In genomic region chr15:51888593-51889195, GRCh38 we compare ENCODE assay signal across 7 cellular contexts. TPM values are rescaled to one million over a fixed set of nuclear protein-coding genes. Genes with fewer than 3 reads are reported as not detected.
DNase-seq lines count a peak whose midpoint lies in the region; ATAC-seq and TF ChIP-seq lines count a peak whose summit lies in the region.

No MANE protein-coding gene starts in this region.

- no peaks in the 10 kb centered on the region for H3K27me3 Mint-ChIP-seq in chondrocyte (ENCODE audit: low read depth)
- no peaks in the 10 kb centered on the region for H3K27me3 Mint-ChIP-seq in naive B cell

- H3K9me3 Mint-ChIP-seq in chondrocyte (ENCODE audit: low read depth) = no peaks in the 10 kb centered on the region
- peaks cover 0 to 3% (median 0%) of the 10 kb centered on the region in 7 donors for H3K9me3 Mint-ChIP-seq in naive B cell

- H3K4me1 Mint-ChIP-seq in chondrocyte (ENCODE audit: low read depth) = peaks cover 27% of the 10 kb centered on the region
- H3K4me1 Mint-ChIP-seq in naive B cell = no peaks in the 10 kb centered on the region

- peaks cover 11% of the 10 kb centered on the region for H3K36me3 Mint-ChIP-seq in chondrocyte (ENCODE audit: low read depth)
- H3K36me3 Mint-ChIP-seq in naive B cell = peaks cover 10 to 23% of the 10 kb centered on the region in 2 donors

- ATAC-seq in naive B cell (ENCODE audit: low read depth in 2 of 2) = no peak
- ATAC-seq in GM19395 (IDR thresholded peaks at IDR 0.05; ENCODE audit: unreplicated experiment) = no peak

- peak overlapping the region; percentile 9 for H3K27ac Mint-ChIP-seq in chondrocyte (ENCODE audit: unreplicated experiment)
- no peak overlapping the region for H3K27ac Mint-ChIP-seq in naive B cell

- TF ChIP-seq CTCF in GM12873 (IDR thresholded peaks at IDR 0.05; ENCODE audit: insufficient read depth, low read depth, low read length, missing control alignments) (peak; percentile 58), chondrocyte (IDR thresholded peaks at IDR 0.05) (peak; percentile 95)

- H3K4me3 Mint-ChIP-seq in chondrocyte (ENCODE audit: unreplicated experiment) (no peak overlapping the region), naive B cell (no peak overlapping the region)

- DNase-seq in NCI-H345 (lab: John Stamatoyannopoulos, UW) (peak; percentile 1), chondrocyte (ENCODE audit: low spot score) (no peak), naive B cell (peak; percentile 9), foreskin melanocyte (no peak)
- DNase-seq in stimulated activated CD4-positive, alpha-beta T cell treated with anti-CD3 and anti-CD28 coated beads, Interleukin-15, amount 100 ng/mL, for 24 hours = no peak

RNA-seq across cellular contexts. Expression of gene TMOD3, which starts 59.2 kb away (rescaled TPM):
- 44.3 to 56.9 TPM (median 44.4 TPM) in 3 replicates for total RNA-seq in chondrocyte
- 10 to 100 TPM; 19.3 to 30.3 (median 25.2) TPM for polyA plus RNA-seq in naive B cell (ENCODE audit: low read depth in 6 of 6)

Comparison
In these comparisons a context has a peak if more than half of its experiments do, and no peak if none do; other contexts are left out.
1. DNase-seq: peak in NCI-H345 (single experiment) and naive B cell (single experiment); none in chondrocyte (single experiment), foreskin melanocyte (single experiment) and stimulated activated CD4-positive, alpha-beta T cell treated with anti-CD3 and anti-CD28 coated beads, Interleukin-15, amount 100 ng/mL, for 24 hours (single experiment).